ENCODE assay signal across 25 cellular contexts in genomic region chr6:116127771-116128493, GRCh38. TPM values are rescaled to one million over a fixed set of nuclear protein-coding genes. Genes with fewer than 3 reads are reported as not detected.
DNase-seq lines count a peak whose midpoint lies in the region; ATAC-seq and TF ChIP-seq lines count a peak whose summit lies in the region.
"Had no signal": no experiment of that assay in that cellular context is flagged by ENCODE, and none has a peak within 500 bp of the region (broad histone marks: within the 10 kb centered on the region; RNA-seq: fewer than 3 reads in every experiment).

No MANE protein-coding gene starts in this region.

- DNase-seq in Right ventricle myocardium superior: no peak
- no peak for DNase-seq in cardiac septum (ENCODE audit: low spot score)
- peak; percentile 70 for DNase-seq in SK-N-DZ (ENCODE audit: low spot score)
- DNase-seq in fibroblast of mammary gland (ENCODE audit: low read depth): peak; percentile 25
- DNase-seq in Peyer's patch: no peak
- no peak for DNase-seq in upper lobe of right lung
- DNase-seq: activated B cell treated with CpG ODN at 0.5 μM for 24 hours; activated CD4-positive, alpha-beta T cell treated with anti-CD3 and anti-CD28 coated beads, Interleukin-2, amount 50 U/mL, for 4 hours; cerebellar nuclear complex; COR-L47; DMS79; GOT3; islet precursor cell; lower lobe of right lung; mucosa of descending colon; NCI-H774; posterior cingulate gyrus; stomach; transverse colon had no signal

- H3K9me3 ChIP-seq in Peyer's patch: no peaks in the 10 kb centered on the region
- H3K9me3 ChIP-seq in upper lobe of right lung: no peaks in the 10 kb centered on the region
- H3K9me3 ChIP-seq: ascending aorta; BLaER1 treated with 17β-estradiol and CSF1 and Interleukin-3, amounts not matched to agents 10 nM and 100 nM; lower lobe of right lung; mucosa of descending colon; stomach; transverse colon had no signal

- ATAC-seq in Right ventricle myocardium superior (ENCODE audit: poor library complexity) (peak; percentile 84), HG02840 (IDR thresholded peaks at IDR 0.05; ENCODE audit: low FRiP score, unreplicated experiment) (no peak), GM18909 (IDR thresholded peaks at IDR 0.05; ENCODE audit: poor library complexity, unreplicated experiment) (no peak), upper lobe of right lung (no peak)
- ATAC-seq: activated naive CD4-positive, alpha-beta T cell treated with anti-CD3 and anti-CD28 coated beads, Interleukin-2, amount 50 U/mL, for 72 hours; mucosa of descending colon had no signal

- intact Hi-C loops in Right ventricle myocardium superior (cut with DNase I) (no loop called here), cardiac septum (cut with DNase I) (loop anchor here (10.0 kb wide), 1 partner anchor 67 kb away; no protein-coding TSS in a partner anchor), upper lobe of right lung (cut with DNase I) (no loop called here)

- TF ChIP-seq CTCF in fibroblast of mammary gland (conservative IDR thresholded peaks at IDR 0.05; ENCODE audit: control insufficient read depth, insufficient read depth, low read depth, low read length) (no peak), Peyer's patch (IDR thresholded peaks at IDR 0.05) (no peak), upper lobe of right lung (IDR thresholded peaks at IDR 0.05) (no peak)

- H3K4me3 ChIP-seq in fibroblast of mammary gland (ENCODE audit: control insufficient read depth, low read depth, low read length): no peak overlapping the region
- H3K4me3 ChIP-seq in Peyer's patch: no peak overlapping the region
- H3K4me3 ChIP-seq in upper lobe of right lung: no peak overlapping the region
- H3K4me3 ChIP-seq: ascending aorta; BLaER1 treated with 17β-estradiol and CSF1 and Interleukin-3, amounts not matched to agents 10 nM and 100 nM; lower lobe of right lung; mucosa of descending colon; stomach; transverse colon had no signal

- no peak for TF ChIP-seq POLR2A in Peyer's patch (IDR thresholded peaks at IDR 0.05)

- no peaks in the 10 kb centered on the region for H3K4me1 ChIP-seq in Peyer's patch
- peaks cover 9% of the 10 kb centered on the region for H3K4me1 ChIP-seq in upper lobe of right lung
- H3K4me1 ChIP-seq: ascending aorta; BLaER1 treated with 17β-estradiol and CSF1 and Interleukin-3, amounts not matched to agents 10 nM and 100 nM had no signal

- H3K27ac ChIP-seq in Peyer's patch: no peak overlapping the region
- no peak overlapping the region for H3K27ac ChIP-seq in upper lobe of right lung
- H3K27ac ChIP-seq: ascending aorta; BLaER1 treated with 17β-estradiol and CSF1 and Interleukin-3, amounts not matched to agents 10 nM and 100 nM; lower lobe of right lung; transverse colon had no signal

- H3K36me3 ChIP-seq in Peyer's patch (no peaks in the 10 kb centered on the region), upper lobe of right lung (no peaks in the 10 kb centered on the region)
- H3K36me3 ChIP-seq: lower lobe of right lung, transverse colon had no signal

- H3K27me3 ChIP-seq in Peyer's patch (no peaks in the 10 kb centered on the region), upper lobe of right lung (no peaks in the 10 kb centered on the region)
- H3K27me3 ChIP-seq: ascending aorta; BLaER1 treated with 17β-estradiol and CSF1 and Interleukin-3, amounts not matched to agents 10 nM and 100 nM; stomach; transverse colon had no signal

RNA-seq across cellular contexts. Expression of gene COL10A1, which starts 2.0 kb away (rescaled TPM):
- total RNA-seq in Right ventricle myocardium superior: not detected
- 3.3 TPM for total RNA-seq in cardiac septum
- not detected in 2 replicates for polyA plus RNA-seq in SK-N-DZ (2014; cell fraction: cytosol; rRNA removed)
- polyA plus RNA-seq in SK-N-DZ (2014; cell fraction: nucleus; rRNA removed): not detected in 2 replicates
- not detected for total RNA-seq in Peyer's patch
- 2.8 TPM for total RNA-seq in upper lobe of right lung
- total RNA-seq: activated B cell treated with CpG ODN at 0.5 μM for 24 hours; activated naive CD4-positive, alpha-beta T cell treated with anti-CD3 and anti-CD28 coated beads, Interleukin-2, amount 50 U/mL, for 72 hours; ascending aorta; mucosa of descending colon; neural crest cell; transverse colon had no signal
- polyA plus RNA-seq: stomach had no signal

RNA-seq across cellular contexts. Expression of gene NT5DC1, which starts 27.3 kb away (rescaled TPM):
- 56.4 TPM for total RNA-seq in Right ventricle myocardium superior
- 38.8 TPM for total RNA-seq in cardiac septum
- 5.5 and 9.9 TPM in 2 replicates for polyA plus RNA-seq in SK-N-DZ (2014; cell fraction: cytosol; rRNA removed)
- polyA plus RNA-seq in SK-N-DZ (2014; cell fraction: nucleus; rRNA removed): 5.6 and 12.0 TPM in 2 replicates
- 10 to 100 TPM in 3 of 4 donors, 1 to 10 TPM in 1; 5.0 to 34.5 (median 21.0) TPM for total RNA-seq in Peyer's patch
- total RNA-seq in upper lobe of right lung: 49.7 TPM

Comparison
In these comparisons a context has a peak if more than half of its experiments do, and no peak if none do; other contexts are left out.
1. DNase-seq: peak in SK-N-DZ (single experiment) and fibroblast of mammary gland (single experiment); none in Right ventricle myocardium superior (single experiment), cardiac septum (single experiment), Peyer's patch (0 of 3) and upper lobe of right lung (single experiment).